31 cellular contexts compared by ENCODE assay signal in genomic region chr14:92005019-92005418, GRCh38. TPM values are rescaled to one million over a fixed set of nuclear protein-coding genes. Genes with fewer than 3 reads are reported as not detected.
DNase-seq lines count a peak whose midpoint lies in the region; ATAC-seq and TF ChIP-seq lines count a peak whose summit lies in the region.
"Had no signal": no experiment of that assay in that cellular context is flagged by ENCODE, and none has a peak within 500 bp of the region (broad histone marks: within the 10 kb centered on the region; RNA-seq: fewer than 3 reads in every experiment).

No MANE protein-coding gene starts in this region.

- H3K9me3 ChIP-seq in CD4-positive, alpha-beta T cell (ENCODE audit: control insufficient read depth, low read length): no peaks in the 10 kb centered on the region
- H3K9me3 ChIP-seq: tibial artery, vagina had no signal

- H3K4me3 Mint-ChIP-seq in activated T-cell treated with anti-CD3 and anti-CD28 coated beads, Interleukin-2, amount 50 U/mL, for 4 hours: peak overlapping the region; percentile 13
- peak overlapping the region; percentile 68 for H3K4me3 Mint-ChIP-seq in CD4-positive, alpha-beta T cell
- H3K4me3 Mint-ChIP-seq in T-cell: peak overlapping the region; percentile 28 to 64 (median 61)
- H3K4me3 Mint-ChIP-seq: activated CD8-positive, alpha-beta memory T cell treated with anti-CD3 and anti-CD28 coated beads, Interleukin-2, amount 10 ng/mL, durations not matched to agents 7 days and 5 days; dendritic cell treated with granulocyte-macrophage colony-stimulating factor and Interleukin-4, amounts not matched to agents 40 ng/mL and 50 ng/mL, for 4 days; endodermal cell; H9; neural crest cell had no signal

- H3K27me3 ChIP-seq in CD4-positive, alpha-beta T cell (ENCODE audit: control insufficient read depth, insufficient read depth, low read length): no peaks in the 10 kb centered on the region
- H3K27me3 ChIP-seq: tibial artery, vagina had no signal

- peaks cover 40% of the 10 kb centered on the region for H3K4me1 Mint-ChIP-seq in activated T-cell treated with anti-CD3 and anti-CD28 coated beads, Interleukin-2, amount 50 U/mL, for 4 hours (ENCODE audit: low read depth)
- peaks cover 33% of the 10 kb centered on the region for H3K4me1 Mint-ChIP-seq in CD4-positive, alpha-beta T cell (ENCODE audit: low read depth)
- H3K4me1 Mint-ChIP-seq in T-cell: peaks cover 34 to 42% (median 39%) of the 10 kb centered on the region in 3 donors
- H3K4me1 Mint-ChIP-seq: endodermal cell, H9, neural crest cell had no signal

- peaks cover 39% of the 10 kb centered on the region for H3K36me3 Mint-ChIP-seq in activated T-cell treated with anti-CD3 and anti-CD28 coated beads, Interleukin-2, amount 50 U/mL, for 4 hours (ENCODE audit: insufficient read depth)
- H3K36me3 Mint-ChIP-seq in CD4-positive, alpha-beta T cell (ENCODE audit: low read depth): peaks cover 56% of the 10 kb centered on the region
- peaks cover 41% of the 10 kb centered on the region for H3K36me3 Mint-ChIP-seq in T-cell

- no peak for DNase-seq in activated T-cell treated with anti-CD3 and anti-CD28 coated beads, Interleukin-2, amount 50 U/mL, for 4 hours
- DNase-seq in activated T-cell treated with anti-CD3 and anti-CD28 coated beads, Interleukin-2, amount 50 U/mL, for 1 hour: no peak
- DNase-seq in CD4-positive, alpha-beta T cell: no peak
- DNase-seq in T-cell (peak in 3 of 34 experiments; percentile 1 to 7 (median 7)), COLO668 (lab: John Stamatoyannopoulos, UW; ENCODE audit: unreplicated experiment) (no peak), D341Med (ENCODE audit: low spot score) (no peak)
- DNase-seq in central memory CD4-positive, alpha-beta T cell: peak; percentile 7
- no peak for DNase-seq in stimulated activated CD4-positive, alpha-beta T cell treated with anti-CD3 and anti-CD28 coated beads, Interleukin-12 subunit alpha, Interleukin-12 subunit beta, amount 100 ng/mL, for 4 hours
- DNase-seq: activated CD4-positive, CD25-positive, alpha-beta regulatory T cell treated with anti-CD3 and anti-CD28 coated beads, Interleukin-2, amount 50 U/mL, for 72 hours; activated CD8-positive, alpha-beta memory T cell treated with anti-CD3 and anti-CD28 coated beads, Interleukin-2, amount 10 ng/mL, durations not matched to agents 7 days and 5 days; DND-41; endodermal cell; foreskin fibroblast; GF-D8; H9; Kasumi-1; mesenchymal stem cell; NCI-H1436; NCI-H226; NCI-H748 treated with DMSO at 0.1 percent for 48 hours; retina; Right ventricle myocardium superior; stimulated activated CD4-positive, alpha-beta T cell treated with anti-CD3 and anti-CD28 coated beads, Interleukin-1b, Interleukin-23, amount 100 ng/mL, for 48 hours; tibial artery had no signal

- intact Hi-C loops in CD4-positive, alpha-beta T cell (cut with DNase I, micrococcal nuclease): loop anchor here in 1 of 2 experiments (5.0 kb wide), 1 partner anchor 37 kb away; the partner anchor contains the start of gene TRIP11

- CTCF ChIA-PET in CD4-positive, alpha-beta T cell (lab: Charles Lee): interaction anchor here (1.9 kb wide), 1 partner anchor 9 kb away, joined by 6 read pairs; no protein-coding TSS in a partner anchor
- CTCF ChIA-PET in T-cell (lab: Charles Lee): interaction anchor here (0.5 to 1.8 kb wide), 5 partner anchors 8 to 527 kb away, joined by 3 to 11 read pairs (median 4); partner anchors contain the start of gene ATXN3 (in 1 of the 2)

- no peak for TF ChIP-seq CTCF in CD4-positive, alpha-beta T cell (IDR thresholded peaks at IDR 0.05)

- no peak for ATAC-seq in activated T-cell treated with anti-CD3 and anti-CD28 coated beads, Interleukin-2, amount 50 U/mL, for 4 hours
- ATAC-seq in CD4-positive, alpha-beta T cell (ENCODE audit: poor library complexity): peak; percentile 82
- ATAC-seq in T-cell (replicated peaks in 1 of 4): peak; percentile 67 to 99 (median 80)
- ATAC-seq: activated CD8-positive, alpha-beta memory T cell treated with anti-CD3 and anti-CD28 coated beads, Interleukin-2, amount 10 ng/mL, durations not matched to agents 7 days and 5 days; left lobe of liver; Panc1; SK-N-SH treated with all-trans-retinoic acid at 6 μM for 48 hours had no signal

- H3K27ac ChIP-seq in CD4-positive, alpha-beta T cell (ENCODE audit: low read depth, low read length): no peak overlapping the region
- H3K27ac ChIP-seq: parathyroid adenoma, tibial artery, vagina had no signal

- peak overlapping the region; percentile 84 for H3K27ac Mint-ChIP-seq in CD4-positive, alpha-beta T cell
- peak overlapping the region; percentile 91 to 93 for H3K27ac Mint-ChIP-seq in T-cell
- H3K27ac Mint-ChIP-seq: activated CD8-positive, alpha-beta memory T cell treated with anti-CD3 and anti-CD28 coated beads, Interleukin-2, amount 10 ng/mL, durations not matched to agents 7 days and 5 days; dendritic cell treated with granulocyte-macrophage colony-stimulating factor and Interleukin-4, amounts not matched to agents 40 ng/mL and 50 ng/mL, for 4 days; endodermal cell; H9 had no signal

- POLR2A ChIA-PET in CD4-positive, alpha-beta T cell (lab: Charles Lee): interaction anchor here (1.2 to 1.8 kb wide), 4 partner anchors 8 to 35 kb away, joined by 3 to 13 read pairs (median 6); partner anchors contain the start of gene TRIP11
- POLR2A ChIA-PET in T-cell (lab: Charles Lee): interaction anchor here (0.6 to 0.9 kb wide), 5 partner anchors 16 to 532 kb away, joined by 3 to 7 read pairs (median 4); partner anchors contain the start of genes CPSF2 (in 1 of the 2) and NDUFB1 (in 1 of the 2)

- no peaks in the 10 kb centered on the region for H3K27me3 Mint-ChIP-seq in activated T-cell treated with anti-CD3 and anti-CD28 coated beads, Interleukin-2, amount 50 U/mL, for 4 hours (ENCODE audit: low read depth)
- no peaks in the 10 kb centered on the region for H3K27me3 Mint-ChIP-seq in CD4-positive, alpha-beta T cell
- no peaks in the 10 kb centered on the region for H3K27me3 Mint-ChIP-seq in T-cell
- H3K27me3 Mint-ChIP-seq: activated CD8-positive, alpha-beta memory T cell treated with anti-CD3 and anti-CD28 coated beads, Interleukin-2, amount 10 ng/mL, durations not matched to agents 7 days and 5 days; dendritic cell treated with granulocyte-macrophage colony-stimulating factor and Interleukin-4, amounts not matched to agents 40 ng/mL and 50 ng/mL, for 4 days had no signal

- no peaks in the 10 kb centered on the region for H3K9me3 Mint-ChIP-seq in activated T-cell treated with anti-CD3 and anti-CD28 coated beads, Interleukin-2, amount 50 U/mL, for 4 hours
- no peaks in the 10 kb centered on the region for H3K9me3 Mint-ChIP-seq in CD4-positive, alpha-beta T cell
- H3K9me3 Mint-ChIP-seq in T-cell: no peaks in the 10 kb centered on the region
- H3K9me3 Mint-ChIP-seq: dendritic cell treated with granulocyte-macrophage colony-stimulating factor and Interleukin-4, amounts not matched to agents 40 ng/mL and 50 ng/mL, for 4 days; endodermal cell; H9; neural crest cell had no signal

RNA-seq across cellular contexts. Expression of gene TRIP11, which starts 34.8 kb away (rescaled TPM):
- 10 to 100 TPM; 38.5 to 40.3 (median 38.9) TPM for total RNA-seq in activated T-cell treated with anti-CD3 and anti-CD28 coated beads, Interleukin-2, amount 50 U/mL, for 4 hours
- 10 to 100 TPM; 30.0 to 31.2 TPM for total RNA-seq in CD4-positive, alpha-beta T cell
- 10 to 100 TPM; 52.7 to 58.3 (median 54.8) TPM for total RNA-seq in T-cell

RNA-seq across cellular contexts. Expression of gene FBLN5, which starts 57.5 kb away (rescaled TPM):
- total RNA-seq in activated T-cell treated with anti-CD3 and anti-CD28 coated beads, Interleukin-2, amount 50 U/mL, for 4 hours: under 1 TPM; 0.37 to 0.83 (median 0.60) TPM
- 1 to 10 TPM; 1.2 to 1.5 TPM for total RNA-seq in CD4-positive, alpha-beta T cell
- total RNA-seq in T-cell: 10 to 100 TPM in 1 of 5 donors, 1 to 10 TPM in 4; 4.2 to 19.5 (median 9.5) TPM

Comparison
In these comparisons a context has a peak if more than half of its experiments do, and no peak if none do; other contexts are left out.
1. ATAC-seq: peak in CD4-positive, alpha-beta T cell (single experiment) and T-cell (4 of 4); none in activated T-cell treated with anti-CD3 and anti-CD28 coated beads, Interleukin-2, amount 50 U/mL, for 4 hours (0 of 2).
2. H3K4me3 Mint-ChIP-seq: peak in every context shown above with its lines; median percentile 68 in CD4-positive, alpha-beta T cell; 61 in T-cell; 13 in activated T-cell treated with anti-CD3 and anti-CD28 coated beads, Interleukin-2, amount 50 U/mL, for 4 hours.